In genomic region chr17:31388770-31389672, GRCh38 we compare ENCODE assay signal across 7 cellular contexts.
A peak's percentile ranks its signal among the peaks of the same experiment; 100 is the strongest.
DNase-seq lines count a peak whose midpoint lies in the region; ATAC-seq and TF ChIP-seq lines count a peak whose summit lies in the region.

No MANE protein-coding gene starts in this region.

- no peaks in the 10 kb centered on the region for H3K79me2 ChIP-seq in MM.1S (ENCODE audit: low read length)

- H2AFZ ChIP-seq in MM.1S (ENCODE audit: low read length), result no peak overlapping the region

- TF ChIP-seq CTCF in GM12865 (IDR thresholded peaks at IDR 0.05; ENCODE audit: insufficient read depth, low read depth, low read length, missing control alignments) (peak; percentile 67), MM.1S (IDR thresholded peaks at IDR 0.05; ENCODE audit: low read length) (peak; percentile 69)

- H4K20me1 ChIP-seq in MM.1S (ENCODE audit: insufficient read depth, low read length), result no peaks in the 10 kb centered on the region

- ATAC-seq in HG02610 (IDR thresholded peaks at IDR 0.05; ENCODE audit: unreplicated experiment) (no peak), GM18870 (IDR thresholded peaks at IDR 0.05; ENCODE audit: unreplicated experiment) (no peak)

- H3K4me3 ChIP-seq in GM12865 (ENCODE audit: low read depth, low read length) (no peak overlapping the region), MM.1S (ENCODE audit: low read length) (no peak overlapping the region)

- no peak for TF ChIP-seq POLR2A in erythroblast (IDR thresholded peaks at IDR 0.05; ENCODE audit: low read length)

- no peaks in the 10 kb centered on the region for H3K36me3 ChIP-seq in MM.1S (replicated peaks; ENCODE audit: insufficient read depth, low read length)

- DNase-seq in GM12865 (ENCODE audit: low read depth) (peak; percentile 33), MM.1S (peak; percentile 35), erythroblast (lab: John Stamatoyannopoulos, UW) (peak; percentile 17 to 42), nucleus accumbens (lab: John Stamatoyannopoulos, UW) (peak in 38 of 56 donors; percentile 15 to 72 (median 32))
- DNase-seq in activated CD8-positive, alpha-beta memory T cell treated with anti-CD3 and anti-CD28 coated beads, Interleukin-2, amount 50 U/mL, for 24 hours (ENCODE audit: extremely low read depth), result peak; percentile 8

- peaks cover 14% of the 10 kb centered on the region; the same call in 1 of the 2 replicates for H3K27me3 ChIP-seq in MM.1S (replicated peaks; ENCODE audit: insufficient read depth, low read length)

- no peaks in the 10 kb centered on the region for H3K4me1 ChIP-seq in MM.1S (ENCODE audit: low read length)

- H3K9me3 ChIP-seq in MM.1S (replicated peaks; ENCODE audit: insufficient read depth, low read length), result no peaks in the 10 kb centered on the region

- H3K9me2 ChIP-seq in MM.1S (replicated peaks; ENCODE audit: insufficient read depth, low read length), result no peaks in the 10 kb centered on the region

- no peak overlapping the region for H3K9ac ChIP-seq in MM.1S (ENCODE audit: low read length)

- H3K4me2 ChIP-seq in MM.1S (ENCODE audit: low read depth, low read length), result no peak overlapping the region

- no peaks in the 10 kb centered on the region for H3F3A ChIP-seq in MM.1S (ENCODE audit: insufficient read depth, low read length)

- no peak overlapping the region for H3K27ac ChIP-seq in MM.1S (ENCODE audit: low read length)
